29 cellular contexts compared by ENCODE assay signal in the genomic region with DNA sequence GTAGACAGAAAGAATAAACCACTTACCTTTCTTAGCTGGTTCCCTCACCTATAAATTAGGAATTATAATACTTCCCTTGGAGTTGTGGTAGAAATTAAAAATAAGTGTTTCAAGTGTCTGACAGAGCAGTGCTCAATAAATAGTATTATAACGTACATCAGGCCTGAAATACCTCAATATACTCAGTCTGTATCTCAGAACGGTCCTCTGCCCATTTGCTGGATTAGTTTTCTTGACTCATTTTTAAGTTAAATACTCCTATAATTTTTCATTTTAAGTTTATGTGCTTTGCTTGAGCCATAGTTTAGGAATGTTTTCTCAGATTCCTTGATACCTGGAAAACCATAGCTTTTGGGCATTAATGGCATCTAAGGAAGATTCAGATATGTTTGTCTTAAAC.
"Had no signal": no experiment of that assay in that cellular context is flagged by ENCODE, and none has a peak within 500 bp of the region (broad histone marks: within the 10 kb centered on the region; RNA-seq: fewer than 3 reads in every experiment).

No MANE protein-coding gene starts in this region.

- FAIRE-seq: colon, endometrium, endothelial cell of umbilical vein, frontal cortex had no signal

- H3K27ac ChIP-seq: colonic mucosa, coronary artery, dorsolateral prefrontal cortex, epithelial cell of prostate, esophagus muscularis mucosa, esophagus squamous epithelium, foreskin keratinocyte, gastrocnemius medialis, gastroesophageal sphincter, heart left ventricle, heart right ventricle had no signal

- H3K27ac Mint-ChIP-seq: dendritic cell treated with granulocyte-macrophage colony-stimulating factor and Interleukin-4, amounts not matched to agents 40 ng/mL and 50 ng/mL, for 4 days; effector memory CD8-positive, alpha-beta T cell; endodermal cell had no signal

- H3K9me3 Mint-ChIP-seq: dendritic cell treated with granulocyte-macrophage colony-stimulating factor and Interleukin-4, amounts not matched to agents 40 ng/mL and 50 ng/mL, for 4 days; effector memory CD8-positive, alpha-beta T cell; endodermal cell had no signal

- H3K4me1 ChIP-seq: colonic mucosa, foreskin keratinocyte had no signal

- H3K27me3 Mint-ChIP-seq: dendritic cell treated with granulocyte-macrophage colony-stimulating factor and Interleukin-4, amounts not matched to agents 40 ng/mL and 50 ng/mL, for 4 days; effector memory CD8-positive, alpha-beta T cell had no signal

- H3K27me3 ChIP-seq: colonic mucosa, dorsolateral prefrontal cortex, esophagus muscularis mucosa, esophagus squamous epithelium, foreskin keratinocyte, gastrocnemius medialis, gastroesophageal sphincter, heart left ventricle, heart right ventricle had no signal

- H3K36me3 ChIP-seq: colonic mucosa, esophagus muscularis mucosa, gastrocnemius medialis had no signal

- DNase-seq: colonic mucosa; cortex of kidney; dermis blood vessel endothelial cell; dorsolateral prefrontal cortex; effector CD4-positive, alpha-beta T cell; effector CD8-positive, alpha-beta T cell; effector memory CD4-positive, alpha-beta T cell; effector memory CD8-positive, alpha-beta T cell; endodermal cell; erythroblast; esophagus squamous epithelium; foreskin fibroblast; foreskin keratinocyte; foreskin melanocyte; gastrocnemius medialis; glutamatergic neuron; head of caudate nucleus; heart left ventricle; heart right ventricle had no signal

- ATAC-seq: effector memory CD8-positive, alpha-beta T cell; esophagus mucosa; foreskin keratinocyte; gastrocnemius medialis; gastroesophageal sphincter; heart left ventricle; heart right ventricle had no signal

- H3K4me3 ChIP-seq: colonic mucosa, coronary artery, dorsolateral prefrontal cortex, esophagus muscularis mucosa, esophagus squamous epithelium, gastrocnemius medialis, gastroesophageal sphincter, heart left ventricle, heart right ventricle had no signal

- H3K9me3 ChIP-seq: colonic mucosa, esophagus muscularis mucosa, esophagus squamous epithelium, gastrocnemius medialis, gastroesophageal sphincter, heart left ventricle, heart right ventricle had no signal

- H3K4me3 Mint-ChIP-seq: dendritic cell treated with granulocyte-macrophage colony-stimulating factor and Interleukin-4, amounts not matched to agents 40 ng/mL and 50 ng/mL, for 4 days; effector memory CD8-positive, alpha-beta T cell; endodermal cell had no signal
